Comparison of ENCODE assay signal across 23 cellular contexts in genomic region chr3:98501270-98501669, GRCh38. TPM values are rescaled to one million over a fixed set of nuclear protein-coding genes. Genes with fewer than 3 reads are reported as not detected.
"Had no signal": no experiment of that assay in that cellular context is flagged by ENCODE, and none has a peak within 500 bp of the region (broad histone marks: within the 10 kb centered on the region; RNA-seq: fewer than 3 reads in every experiment).

No MANE protein-coding gene starts in this region.

- H3K79me2 ChIP-seq: hepatocyte had no signal

- H3K4me1 Mint-ChIP-seq: nephron progenitor cell; stimulated activated naive B cell treated with anti-CD40 and anti-IgM and Interleukin-4, amounts not matched to agents 10 μg/mL and 1 μg/mL and 100 μg/mL, for 72 hours had no signal

- H3K9me3 ChIP-seq: gastrocnemius medialis, heart left ventricle, left lung, ovary, right lobe of liver, thyroid gland had no signal

- H3K9me3 Mint-ChIP-seq: effector memory CD8-positive, alpha-beta T cell; naive thymus-derived CD8-positive, alpha-beta T cell; nephron progenitor cell; stimulated activated naive B cell treated with anti-CD40 and anti-IgM and Interleukin-4, amounts not matched to agents 10 μg/mL and 1 μg/mL and 100 μg/mL, for 72 hours; stimulated activated naive CD8-positive, alpha-beta T cell treated with anti-CD3 and anti-CD28 coated beads, Interleukin-15, Interleukin-2, amounts not matched to agents 100 ng/mL and 50 ng/mL, for 24 hours; type B pancreatic cell had no signal

- H3K4me3 ChIP-seq: coronary artery, gastrocnemius medialis, heart left ventricle, hepatocyte, left lung, ovary, right lobe of liver, thyroid gland had no signal

- H3K4me1 ChIP-seq: gastrocnemius medialis, heart left ventricle, left lung, right lobe of liver, thyroid gland had no signal

- H3K27me3 ChIP-seq: gastrocnemius medialis, heart left ventricle, hepatocyte, left lung, ovary, right lobe of liver, thyroid gland had no signal

- H3K4me2 ChIP-seq: hepatocyte had no signal

- H2AFZ ChIP-seq: hepatocyte had no signal

- DNase-seq: dermis blood vessel endothelial cell; effector memory CD8-positive, alpha-beta T cell; foreskin fibroblast; gastrocnemius medialis; heart left ventricle; left cardiac atrium; left lung; mesendoderm; naive thymus-derived CD8-positive, alpha-beta T cell; nephron progenitor cell; ovary; right lobe of liver; small intestine; stimulated activated CD4-positive, alpha-beta T cell treated with anti-CD3 and anti-CD28 coated beads, Interleukin-15, amount 100 ng/mL, for 24 hours; stimulated activated CD4-positive, alpha-beta T cell treated with anti-CD3 and anti-CD28 coated beads, Interleukin-2, amount 100 ng/mL, for 48 hours; stimulated activated naive B cell treated with anti-CD40 and anti-IgM and Interleukin-4, amounts not matched to agents 10 μg/mL and 1 μg/mL and 100 μg/mL, for 72 hours; thyroid gland had no signal

- H3K4me3 Mint-ChIP-seq: effector memory CD8-positive, alpha-beta T cell; naive thymus-derived CD8-positive, alpha-beta T cell; nephron progenitor cell; stimulated activated naive B cell treated with anti-CD40 and anti-IgM and Interleukin-4, amounts not matched to agents 10 μg/mL and 1 μg/mL and 100 μg/mL, for 72 hours; stimulated activated naive CD8-positive, alpha-beta T cell treated with anti-CD3 and anti-CD28 coated beads, Interleukin-15, Interleukin-2, amounts not matched to agents 100 ng/mL and 50 ng/mL, for 24 hours; type B pancreatic cell had no signal

- H3K27ac Mint-ChIP-seq: nephron progenitor cell; stimulated activated naive B cell treated with anti-CD40 and anti-IgM and Interleukin-4, amounts not matched to agents 10 μg/mL and 1 μg/mL and 100 μg/mL, for 72 hours; stimulated activated naive CD8-positive, alpha-beta T cell treated with anti-CD3 and anti-CD28 coated beads, Interleukin-15, Interleukin-2, amounts not matched to agents 100 ng/mL and 50 ng/mL, for 24 hours; type B pancreatic cell had no signal

- H3K27me3 Mint-ChIP-seq: effector memory CD8-positive, alpha-beta T cell; stimulated activated naive B cell treated with anti-CD40 and anti-IgM and Interleukin-4, amounts not matched to agents 10 μg/mL and 1 μg/mL and 100 μg/mL, for 72 hours; type B pancreatic cell had no signal

- H3K27ac ChIP-seq: coronary artery, gastrocnemius medialis, heart left ventricle, hepatocyte, left lung, ovary, right lobe of liver, thyroid gland had no signal

- H3K36me3 ChIP-seq: gastrocnemius medialis, left lung, ovary, right lobe of liver, thyroid gland had no signal

RNA-seq across cellular contexts. Expression of gene OR5K2, which starts 3.8 kb away (rescaled TPM):
- polyA plus RNA-seq: esophagus; heart left ventricle; hepatocyte; naive thymus-derived CD8-positive, alpha-beta T cell; ovary; small intestine; urinary bladder had no signal

RNA-seq across cellular contexts. Expression of gene GPR15, which starts 30.5 kb away (rescaled TPM):
- polyA plus RNA-seq: heart left ventricle, hepatocyte, ovary had no signal

RNA-seq across cellular contexts. Expression of gene OR5K1, which starts 38.3 kb away (rescaled TPM):
- polyA plus RNA-seq: esophagus; heart left ventricle; hepatocyte; naive thymus-derived CD8-positive, alpha-beta T cell; ovary; small intestine; urinary bladder had no signal
